In the genomic region with DNA sequence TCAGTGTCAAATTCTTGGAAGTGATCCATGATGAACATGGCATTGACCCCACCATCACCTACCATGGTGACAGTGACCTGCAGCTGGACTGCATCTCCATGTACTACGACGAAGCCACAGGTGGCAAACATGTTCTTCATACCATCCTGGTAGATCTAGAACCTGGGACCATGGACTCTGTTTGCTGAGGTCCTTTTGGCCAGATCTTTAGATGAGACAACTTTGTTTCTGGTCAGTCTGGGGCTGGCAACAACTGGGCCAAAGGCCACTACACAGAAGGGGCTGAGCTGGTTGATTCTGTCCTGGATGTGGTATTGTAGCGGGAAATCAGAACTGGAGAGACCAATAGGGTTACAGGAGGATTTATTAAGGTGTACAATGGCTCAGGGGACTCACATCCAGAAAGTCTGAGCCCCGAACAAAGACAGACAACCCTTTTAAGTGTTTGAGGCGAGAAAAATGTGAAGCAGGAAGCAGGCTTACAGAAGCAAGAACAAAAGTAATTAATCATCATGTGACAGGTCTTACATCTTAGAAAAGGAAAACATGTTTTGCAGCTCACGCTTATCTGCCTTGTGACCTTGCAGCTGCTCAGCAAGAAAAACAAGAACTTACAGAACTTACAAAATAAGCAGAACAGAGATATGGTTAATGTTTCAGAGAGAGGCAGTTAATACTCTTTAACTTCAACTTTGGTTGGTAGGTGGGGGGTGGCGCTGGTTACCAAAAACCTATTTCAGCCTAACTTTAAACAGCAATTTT, we compare ENCODE assay signal across 18 cellular contexts. TPM values are rescaled to one million over a fixed set of nuclear protein-coding genes. Genes with fewer than 3 reads are reported as not detected.
DNase-seq lines count a peak whose midpoint lies in the region; ATAC-seq and TF ChIP-seq lines count a peak whose summit lies in the region.
"Had no signal": no experiment of that assay in that cellular context is flagged by ENCODE, and none has a peak within 500 bp of the region (broad histone marks: within the 10 kb centered on the region; RNA-seq: fewer than 3 reads in every experiment).

No MANE protein-coding gene starts in this region.

- H3K9me3 ChIP-seq in adrenal gland (replicated peaks in 1 of 3) = peaks cover 0 to 10% (median 0%) of the 10 kb centered on the region in 3 donors
- peaks cover 0 to 31% (median 13%) of the 10 kb centered on the region in 3 donors for H3K9me3 ChIP-seq in esophagus squamous epithelium

- H3K27ac ChIP-seq in adrenal gland = peak overlapping the region in 1 of 5 donors; percentile 10
- peak overlapping the region; percentile 52 to 70 (median 60) for H3K27ac ChIP-seq in esophagus squamous epithelium

- TF ChIP-seq CTCF in adrenal gland (IDR thresholded peaks at IDR 0.05) = no peak
- TF ChIP-seq CTCF in esophagus squamous epithelium (IDR thresholded peaks at IDR 0.05) = no peak

- DNase-seq in HEK293T (ENCODE audit: extremely low spot score) (no peak), adrenal gland (peak in 4 of 7 donors; percentile 18 to 43 (median 28)), esophagus squamous epithelium (lab: John Stamatoyannopoulos, UW) (no peak), renal cortical epithelial cell (ENCODE audit: low read depth) (peak; percentile 3), Ammon's horn (ENCODE audit: low spot score) (no peak), CD1c-positive myeloid dendritic cell (ENCODE audit: extremely low spot score) (no peak)
- DNase-seq: AML-193; CD4-positive, alpha-beta memory T cell; DND-41; GDM1; GOT3; NCI-H1048; NCI-H146; NCI-H226; NCI-H526; NK-92 treated with Interleukin-12 subunit alpha and Interleukin-12 subunit beta, amount 100 ng/mL, for 24 hours; SHP77 treated with DMSO at 0.1 percent for 48 hours had no signal

- WGBS in adrenal gland, 4 donors = 46 to 50% (median 48%) methylated on average over 5 to 7 of the region's 7 CpGs
- WGBS in esophagus squamous epithelium, 2 donors = 52 to 56% methylated on average over 7 of the region's 7 CpGs

- CTCF ChIA-PET in HEK293T (lab: Yijun Ruan, JAX) = no interaction called here

- POLR2A ChIA-PET in HEK293T (lab: Yijun Ruan, JAX) = no interaction called here

- intact Hi-C loops in adrenal gland (cut with DNase I) (no loop called here), esophagus squamous epithelium (cut with DNase I) (no loop called here)

- no peak for TF ChIP-seq POLR2A in adrenal gland (IDR thresholded peaks at IDR 0.05)
- no peak for TF ChIP-seq POLR2A in esophagus squamous epithelium (IDR thresholded peaks at IDR 0.05)

- ATAC-seq in HG02588 (IDR thresholded peaks at IDR 0.05; ENCODE audit: unreplicated experiment) = no peak

- H3K27me3 ChIP-seq in adrenal gland = no peaks in the 10 kb centered on the region
- no peaks in the 10 kb centered on the region for H3K27me3 ChIP-seq in esophagus squamous epithelium

- no peak overlapping the region for H3K4me3 ChIP-seq in adrenal gland
- no peak overlapping the region for H3K4me3 ChIP-seq in esophagus squamous epithelium

- H3K4me1 ChIP-seq in adrenal gland (replicated peaks in 1 of 2) (no peaks in the 10 kb centered on the region), esophagus squamous epithelium (peaks cover 0 to 49% (median 0%) of the 10 kb centered on the region in 3 donors)

- H3K36me3 ChIP-seq in adrenal gland (replicated peaks in 1 of 2) (no peaks in the 10 kb centered on the region), esophagus squamous epithelium (no peaks in the 10 kb centered on the region)

TF ChIP-seq in HEK293T, 16 proteins besides CTCF, POLR2A, EP300 and RAD21:
- TF ChIP-seq L3MBTL2 (conservative IDR thresholded peaks at IDR 0.05) (no peak), PKNOX1 (IDR thresholded peaks at IDR 0.05) (peak; percentile 51; the same call in 1 of the 2 replicates)

RNA-seq across cellular contexts. Expression of gene MOCS1, which starts 58.8 kb away (rescaled TPM):
- total RNA-seq in adrenal gland (10 to 100 TPM; 24.3 to 41.4 (median 28.1) TPM), esophagus squamous epithelium (10 to 100 TPM in 2 of 4 donors, 1 to 10 TPM in 2; 5.0 to 12.0 (median 8.4) TPM), renal cortical epithelial cell (10.1 and 26.3 TPM in 2 replicates)
- 10 to 100 TPM; 10.2 to 22.7 (median 15.4) TPM for polyA plus RNA-seq in adrenal gland

Comparison
In these comparisons a context has a peak if more than half of its experiments do, and no peak if none do; other contexts are left out.
1. DNase-seq: peak in adrenal gland (4 of 7) and renal cortical epithelial cell (single experiment); none in HEK293T (single experiment), esophagus squamous epithelium (single experiment), Ammon's horn (single experiment) and CD1c-positive myeloid dendritic cell (single experiment).